In genomic region chr5:97986069-97986468, GRCh38 we compare ENCODE assay signal across 15 cellular contexts.
DNase-seq lines count a peak whose midpoint lies in the region; ATAC-seq and TF ChIP-seq lines count a peak whose summit lies in the region.
"Had no signal": no experiment of that assay in that cellular context is flagged by ENCODE, and none has a peak within 500 bp of the region (broad histone marks: within the 10 kb centered on the region; RNA-seq: fewer than 3 reads in every experiment).

No MANE protein-coding gene starts in this region.

- H3K9me3 ChIP-seq in Panc1 (ENCODE audit: control insufficient read depth, insufficient read depth, low read depth, low read length) (no peaks in the 10 kb centered on the region), fibroblast of lung (ENCODE audit: control insufficient read depth, insufficient read depth, low read depth, low read length) (no peaks in the 10 kb centered on the region), adrenal gland (replicated peaks in 1 of 3) (no peaks in the 10 kb centered on the region)
- H3K9me3 ChIP-seq: lower lobe of right lung had no signal

- H3K9ac ChIP-seq in fibroblast of lung (ENCODE audit: insufficient read depth, low read length), result no peak overlapping the region
- H3K9ac ChIP-seq: parathyroid adenoma had no signal

- WGBS in adrenal gland, 4 donors, result 63 to 72% (median 69%) methylated on average over 4 of the region's 4 CpGs

- H3K4me2 ChIP-seq in fibroblast of lung (ENCODE audit: extremely low read depth, insufficient read depth, low read length), result no peak overlapping the region

- POLR2A ChIA-PET in Panc1 (lab: Charles Lee), result no interaction called here

- H3K27me3 ChIP-seq in Panc1 (ENCODE audit: control insufficient read depth, insufficient read depth, low read length) (no peaks in the 10 kb centered on the region), fibroblast of lung (ENCODE audit: control insufficient read depth, insufficient read depth, low read length) (no peaks in the 10 kb centered on the region), adrenal gland (no peaks in the 10 kb centered on the region)

- H3K4me3 ChIP-seq in Panc1 (ENCODE audit: low read depth in 2 of 2, low read length in 2 of 2), result no peak overlapping the region
- H3K4me3 ChIP-seq in fibroblast of lung (replicated peaks in 1 of 4; ENCODE audit: control extremely low read depth in 1 of 4, insufficient read depth in 1 of 4, low read depth in 3 of 4, low read length in 4 of 4), result no peak overlapping the region
- H3K4me3 ChIP-seq in retinal pigment epithelial cell (ENCODE audit: low read length), result no peak overlapping the region
- no peak overlapping the region for H3K4me3 ChIP-seq in adrenal gland
- H3K4me3 ChIP-seq: lower lobe of right lung had no signal

- peak overlapping the region; percentile 46 for H2AFZ ChIP-seq in fibroblast of lung (ENCODE audit: low read length)
- H2AFZ ChIP-seq: parathyroid adenoma had no signal

- H3K4me1 ChIP-seq in Panc1 (ENCODE audit: control insufficient read depth, insufficient read depth, low read length) (no peaks in the 10 kb centered on the region), fibroblast of lung (ENCODE audit: control insufficient read depth, extremely low read depth, insufficient read depth, low read length) (no peaks in the 10 kb centered on the region), adrenal gland (replicated peaks in 1 of 2) (no peaks in the 10 kb centered on the region)
- H3K4me1 ChIP-seq: lower lobe of right lung, parathyroid adenoma had no signal

- H3K27ac ChIP-seq in Panc1 (ENCODE audit: low read length), result no peak overlapping the region
- H3K27ac ChIP-seq in fibroblast of lung (ENCODE audit: insufficient read depth, low read length), result no peak overlapping the region
- H3K27ac ChIP-seq in adrenal gland, result no peak overlapping the region
- H3K27ac ChIP-seq: lower lobe of right lung, parathyroid adenoma had no signal

- intact Hi-C loops in Panc1 (cut with micrococcal nuclease; ENCODE audit: unreplicated experiment) (no loop called here), adrenal gland (cut with DNase I) (no loop called here)

- no peak for ATAC-seq in Panc1
- ATAC-seq in GM18517 (IDR thresholded peaks at IDR 0.05; ENCODE audit: unreplicated experiment), result no peak
- ATAC-seq: lower lobe of right lung had no signal

- H3K79me2 ChIP-seq in fibroblast of lung (ENCODE audit: control insufficient read depth, insufficient read depth, low read length), result no peaks in the 10 kb centered on the region
- H3K79me2 ChIP-seq: parathyroid adenoma had no signal

- TF ChIP-seq CTCF in Panc1 (IDR thresholded peaks at IDR 0.05), result peak; percentile 20; the same call in 1 of the 2 replicates
- TF ChIP-seq CTCF in fibroblast of lung (conservative IDR thresholded peaks at IDR 0.05 in 1 of 2, IDR thresholded peaks at IDR 0.05 in 1 of 2; ENCODE audit: low read depth in 1 of 2, low read length in 2 of 2), result no peak
- TF ChIP-seq CTCF in retinal pigment epithelial cell (conservative IDR thresholded peaks at IDR 0.05; ENCODE audit: low read depth, low read length), result peak; percentile 14
- no peak for TF ChIP-seq CTCF in adrenal gland (IDR thresholded peaks at IDR 0.05)
- no peak for TF ChIP-seq CTCF in GM13976 (IDR thresholded peaks at IDR 0.05; ENCODE audit: borderline replicate concordance, control extremely low read depth, extremely low read depth, insufficient read depth, missing control alignments)

- BruUV-seq in Panc1 (replicated peaks; lab: Mats Ljungman, UMichigan), result no TSS peak

- CTCF ChIA-PET in Panc1 (lab: Charles Lee), result no interaction called here

- TF ChIP-seq POLR2A in adrenal gland (IDR thresholded peaks at IDR 0.05), result no peak

- H3K36me3 ChIP-seq in Panc1 (ENCODE audit: control insufficient read depth, insufficient read depth, low read length) (no peaks in the 10 kb centered on the region), fibroblast of lung (ENCODE audit: control insufficient read depth, insufficient read depth, low read length) (no peaks in the 10 kb centered on the region), adrenal gland (replicated peaks in 1 of 2) (no peaks in the 10 kb centered on the region)
- H3K36me3 ChIP-seq: lower lobe of right lung had no signal

- in situ Hi-C loops in Panc1 (cut with HindIII; ENCODE audit: low pct_unique_long_range_greater_than_20kb, low sequenced_read_pairs), result no loop called here
- in situ Hi-C loops in GM13976 (cut with MboI; ENCODE audit: low sequenced_read_pairs, unreplicated experiment), result no loop called here

- DNase-seq in GM04504 (ENCODE audit: low read depth), result peak; percentile 46
- peak; percentile 39 for DNase-seq in Panc1 (ENCODE audit: low read depth, low spot score)
- peak; percentile 21 to 66 for DNase-seq in fibroblast of lung (ENCODE audit: low read depth in 2 of 2)
- DNase-seq in retinal pigment epithelial cell (ENCODE audit: low read depth), result no peak
- DNase-seq in adrenal gland, result no peak
- no peak for DNase-seq in GM13976 (ENCODE audit: low spot score)
- no peak for DNase-seq in AML-193 (lab: John Stamatoyannopoulos, UW)
- DNase-seq: activated naive CD4-positive, alpha-beta T cell treated with anti-CD3 and anti-CD28 coated beads, Interleukin-2, amount 50 U/mL, for 16 hours; cortex of kidney; head of caudate nucleus; lower lobe of right lung; NCI-H2227 treated with DMSO at 0.1 percent for 48 hours; T-helper 9 cell had no signal

- no peaks in the 10 kb centered on the region for H4K20me1 ChIP-seq in fibroblast of lung (ENCODE audit: control insufficient read depth, extremely low read depth, insufficient read depth, low read length)

Comparison
In these comparisons a context has a peak if more than half of its experiments do, and no peak if none do; other contexts are left out.
1. DNase-seq: peak in GM04504 (single experiment), Panc1 (single experiment) and fibroblast of lung (2 of 2); none in retinal pigment epithelial cell (single experiment), adrenal gland (0 of 7), GM13976 (single experiment) and AML-193 (0 of 2).
2. CTCF ChIP-seq: peak in Panc1 (single experiment) and retinal pigment epithelial cell (single experiment); none in fibroblast of lung (0 of 2), adrenal gland (0 of 6) and GM13976 (single experiment).